ENCODE assay signal across 16 cellular contexts in genomic region chr5:117131048-117131679, GRCh38.
DNase-seq lines count a peak whose midpoint lies in the region; ATAC-seq and TF ChIP-seq lines count a peak whose summit lies in the region.
"Had no signal": no experiment of that assay in that cellular context is flagged by ENCODE, and none has a peak within 500 bp of the region (broad histone marks: within the 10 kb centered on the region; RNA-seq: fewer than 3 reads in every experiment).

No MANE protein-coding gene starts in this region.

- no peak overlapping the region for H3K27ac Mint-ChIP-seq in type B pancreatic cell
- H3K27ac Mint-ChIP-seq in Calu3 (ENCODE audit: unreplicated experiment), result no peak overlapping the region
- H3K27ac Mint-ChIP-seq: natural killer cell had no signal

- H3K9me3 Mint-ChIP-seq in type B pancreatic cell, result no peaks in the 10 kb centered on the region
- H3K9me3 Mint-ChIP-seq in Calu3 (ENCODE audit: low read depth, unreplicated experiment), result peaks cover 9% of the 10 kb centered on the region

- CTCF ChIA-PET in Calu3 (lab: Charles Lee), result no interaction called here

- H3K36me3 Mint-ChIP-seq in type B pancreatic cell, result no peaks in the 10 kb centered on the region
- H3K36me3 Mint-ChIP-seq in Calu3 (ENCODE audit: insufficient read depth, unreplicated experiment), result no peaks in the 10 kb centered on the region

- no peak overlapping the region for H3K4me3 Mint-ChIP-seq in type B pancreatic cell
- H3K4me3 Mint-ChIP-seq in Calu3 (ENCODE audit: low read depth, unreplicated experiment), result no peak overlapping the region
- H3K4me3 Mint-ChIP-seq: natural killer cell had no signal

- no TSS peak for BruUV-seq in Calu3 (replicated peaks; lab: Mats Ljungman, UMichigan)

- in situ Hi-C loops in KBM-7 (cut with MboI; ENCODE audit: low pct_unique_long_range_greater_than_20kb, low sequenced_read_pairs), result no loop called here

- H3K27me3 Mint-ChIP-seq in type B pancreatic cell (no peaks in the 10 kb centered on the region), Calu3 (ENCODE audit: unreplicated experiment) (no peaks in the 10 kb centered on the region)

- DNase-seq in GM12865 (ENCODE audit: low read depth) (peak; percentile 85), NCI-H69 (lab: John Stamatoyannopoulos, UW) (peak; percentile 83), type B pancreatic cell (ENCODE audit: extremely low spot score, unreplicated experiment) (no peak), Calu3 (no peak), KBM-7 (no peak), NCI-H2227 treated with DMSO at 0.1 percent for 48 hours (lab: John Stamatoyannopoulos, UW) (no peak)
- DNase-seq: activated CD8-positive, alpha-beta memory T cell treated with anti-CD3 and anti-CD28 coated beads, Interleukin-2, amount 50 U/mL, for 4 hours; central memory CD4-positive, alpha-beta T cell; natural killer cell; NCI-H146; stimulated activated CD4-positive, alpha-beta T cell treated with anti-CD3 and anti-CD28 coated beads, Interleukin-4, amount 100 ng/mL, for 24 hours; uterus had no signal

- intact Hi-C loops in Calu3 (cut with micrococcal nuclease; ENCODE audit: unreplicated experiment), result no loop called here

- ATAC-seq in GM19468 (IDR thresholded peaks at IDR 0.05; ENCODE audit: extremely low read depth, unreplicated experiment) (peak; percentile 74), HG03045 (IDR thresholded peaks at IDR 0.05; ENCODE audit: unreplicated experiment) (peak; percentile 97)
- ATAC-seq: natural killer cell had no signal

- TF ChIP-seq CTCF in GM12865 (IDR thresholded peaks at IDR 0.05; ENCODE audit: insufficient read depth, low read depth, low read length, missing control alignments) (no peak), type B pancreatic cell (conservative IDR thresholded peaks at IDR 0.05) (no peak), Calu3 (IDR thresholded peaks at IDR 0.05; ENCODE audit: unreplicated experiment) (no peak)

- no peak overlapping the region; the same call in 1 of the 2 replicates for H3K4me3 ChIP-seq in GM12865 (ENCODE audit: low read depth, low read length)
- H3K4me3 ChIP-seq: hepatocyte, SJSA1, uterus had no signal

- H3K4me1 Mint-ChIP-seq in type B pancreatic cell (ENCODE audit: unreplicated experiment), result no peaks in the 10 kb centered on the region
- H3K4me1 Mint-ChIP-seq in Calu3 (ENCODE audit: low read depth, unreplicated experiment), result no peaks in the 10 kb centered on the region
- H3K4me1 Mint-ChIP-seq: natural killer cell had no signal

Comparison
In these comparisons a context has a peak if more than half of its experiments do, and no peak if none do; other contexts are left out.
1. DNase-seq: peak in GM12865 (single experiment) and NCI-H69 (single experiment); none in type B pancreatic cell (single experiment), Calu3 (single experiment), KBM-7 (single experiment) and NCI-H2227 treated with DMSO at 0.1 percent for 48 hours (single experiment).